8 cellular contexts compared by ENCODE assay signal in genomic region chr13:77919351-77920294, GRCh38. TPM values are rescaled to one million over a fixed set of nuclear protein-coding genes. Genes with fewer than 3 reads are reported as not detected.
DNase-seq lines count a peak whose midpoint lies in the region; ATAC-seq and TF ChIP-seq lines count a peak whose summit lies in the region.

No MANE protein-coding gene starts in this region.

- H3K4me3 ChIP-seq in colonic mucosa (peak overlapping the region; percentile 31), left lung (peak overlapping the region; percentile 58 to 60), thymus (ENCODE audit: low read length) (peak overlapping the region; percentile 42)

- H3K27ac ChIP-seq in colonic mucosa = peak overlapping the region; percentile 60
- H3K27ac ChIP-seq in left lung = peak overlapping the region; percentile 55 to 69
- H3K27ac ChIP-seq in thymus (ENCODE audit: low read depth) = no peak overlapping the region

- H3K4me1 ChIP-seq in colonic mucosa (no peaks in the 10 kb centered on the region), left lung (peaks cover 0 to 7% of the 10 kb centered on the region in 2 donors), thymus (ENCODE audit: control insufficient read depth, insufficient read depth, low read length) (peaks cover 3% of the 10 kb centered on the region)

- whole genome bisulfite sequencing in thymus = 11% methylated on average over 35 of the region's 35 CpGs

- no peaks in the 10 kb centered on the region for H3K36me3 ChIP-seq in colonic mucosa
- no peaks in the 10 kb centered on the region for H3K36me3 ChIP-seq in left lung
- no peaks in the 10 kb centered on the region for H3K36me3 ChIP-seq in thymus (ENCODE audit: control insufficient read depth, insufficient read depth)

- peak overlapping the region; percentile 19 to 60 for H3K9ac ChIP-seq in colonic mucosa (ENCODE audit: low read depth in 2 of 2, low read length in 2 of 2)

- H3K9me3 ChIP-seq in colonic mucosa = no peaks in the 10 kb centered on the region
- H3K9me3 ChIP-seq in left lung = no peaks in the 10 kb centered on the region
- H3K9me3 ChIP-seq in thymus (ENCODE audit: control insufficient read depth) = no peaks in the 10 kb centered on the region

- H3K27me3 ChIP-seq in colonic mucosa (no peaks in the 10 kb centered on the region), left lung (peaks cover 0 to 30% of the 10 kb centered on the region in 2 donors), thymus (ENCODE audit: control insufficient read depth, insufficient read depth) (peaks cover 3% of the 10 kb centered on the region)

- DNase-seq in AG08396 (ENCODE audit: low spot score) = peak; percentile 63
- peak; percentile 35 for DNase-seq in colonic mucosa
- peak; percentile 56 to 83 for DNase-seq in left lung
- no peak for DNase-seq in cerebellar nuclear complex (lab: John Stamatoyannopoulos, UW)

- ATAC-seq in HG03066 (IDR thresholded peaks at IDR 0.05; ENCODE audit: low read depth, unreplicated experiment) (peak; percentile 42), left lung (peak; percentile 76), HG02610 (IDR thresholded peaks at IDR 0.05; ENCODE audit: unreplicated experiment) (no peak), HG02885 (IDR thresholded peaks at IDR 0.05; ENCODE audit: poor library complexity, unreplicated experiment) (no peak)

- no peak for TF ChIP-seq CTCF in colonic mucosa (IDR thresholded peaks at IDR 0.05)
- TF ChIP-seq CTCF in left lung (IDR thresholded peaks at IDR 0.05) = no peak

- intact Hi-C loops in colonic mucosa (cut with DNase I) (no loop called here), left lung (cut with DNase I) (no loop called here)

RNA-seq across cellular contexts. Expression of gene EDNRB, which starts 1.0 kb away (rescaled TPM):
- 10 to 100 TPM in 1 of 2 donors, 1 to 10 TPM in 1; 6.3 to 14.5 TPM for total RNA-seq in colonic mucosa
- 10 to 100 TPM; 58.4 to 72.7 TPM for total RNA-seq in left lung
- polyA plus RNA-seq in thymus = 5.5 TPM

Comparison
In these comparisons a context has a peak if more than half of its experiments do, and no peak if none do; other contexts are left out.
1. DNase-seq: peak in AG08396 (single experiment), colonic mucosa (single experiment) and left lung (2 of 2); none in cerebellar nuclear complex (0 of 2).
2. ATAC-seq: peak in HG03066 (single experiment) and left lung (single experiment); none in HG02610 (single experiment) and HG02885 (single experiment).
3. Peak in every context shown above with its lines, with median percentiles within 50 percentile points of each other: H3K4me3 ChIP-seq.